18 cellular contexts compared by ENCODE assay signal in genomic region chr14:54344445-54344844, GRCh38. TPM values are rescaled to one million over a fixed set of nuclear protein-coding genes. Genes with fewer than 3 reads are reported as not detected.
DNase-seq lines count a peak whose midpoint lies in the region; ATAC-seq and TF ChIP-seq lines count a peak whose summit lies in the region.
"Had no signal": no experiment of that assay in that cellular context is flagged by ENCODE, and none has a peak within 500 bp of the region (broad histone marks: within the 10 kb centered on the region; RNA-seq: fewer than 3 reads in every experiment).

No MANE protein-coding gene starts in this region.

- H3K9me3 ChIP-seq in WERI-Rb-1 (ENCODE audit: severe bottlenecking) = no peaks in the 10 kb centered on the region
- no peaks in the 10 kb centered on the region for H3K9me3 ChIP-seq in smooth muscle cell (replicated peaks; ENCODE audit: low read depth)
- no peaks in the 10 kb centered on the region for H3K9me3 ChIP-seq in ascending aorta
- H3K9me3 ChIP-seq: adrenal gland, left ventricle myocardium inferior had no signal

- H3K27me3 ChIP-seq in WERI-Rb-1 (ENCODE audit: insufficient read depth, low read depth, severe bottlenecking) = no peaks in the 10 kb centered on the region
- H3K27me3 ChIP-seq in smooth muscle cell (ENCODE audit: low read depth) = no peaks in the 10 kb centered on the region
- H3K27me3 ChIP-seq in ascending aorta = no peaks in the 10 kb centered on the region
- H3K27me3 ChIP-seq: adrenal gland had no signal

- no peaks in the 10 kb centered on the region for H4K20me1 ChIP-seq in smooth muscle cell (ENCODE audit: low read depth)

- peaks cover 7% of the 10 kb centered on the region in 2 donors for H3K27me3 Mint-ChIP-seq in natural killer cell (ENCODE audit: low read depth in 2 of 2)

- H3F3A ChIP-seq in smooth muscle cell (ENCODE audit: low read depth) = no peaks in the 10 kb centered on the region

- H3K4me3 ChIP-seq in WERI-Rb-1 (ENCODE audit: low read depth, low read length) (no peak overlapping the region), smooth muscle cell (no peak overlapping the region), ascending aorta (no peak overlapping the region)
- H3K4me3 ChIP-seq: adrenal gland, left ventricle myocardium inferior, PC-9 had no signal

- H3K79me2 ChIP-seq in smooth muscle cell (ENCODE audit: low read depth) = no peaks in the 10 kb centered on the region

- no peaks in the 10 kb centered on the region for H3K36me3 Mint-ChIP-seq in natural killer cell
- H3K36me3 Mint-ChIP-seq: CD14-positive monocyte had no signal

- peaks cover 0 to 4% of the 10 kb centered on the region in 2 donors for H3K4me1 Mint-ChIP-seq in natural killer cell

- no peaks in the 10 kb centered on the region for H3K36me3 ChIP-seq in WERI-Rb-1
- H3K36me3 ChIP-seq in smooth muscle cell (ENCODE audit: low read depth) = no peaks in the 10 kb centered on the region
- no peaks in the 10 kb centered on the region for H3K36me3 ChIP-seq in ascending aorta
- H3K36me3 ChIP-seq: adrenal gland, left ventricle myocardium inferior had no signal

- H3K4me1 ChIP-seq in smooth muscle cell (ENCODE audit: low read depth) = peaks cover 13% of the 10 kb centered on the region
- no peaks in the 10 kb centered on the region for H3K4me1 ChIP-seq in ascending aorta
- H3K4me1 ChIP-seq: adrenal gland had no signal

- 33% methylated on average over 6 of the region's 6 CpGs for WGBS in smooth muscle cell (ENCODE audit: low lambda C conversion rate)

- no peaks in the 10 kb centered on the region for H3K9me3 Mint-ChIP-seq in natural killer cell
- H3K9me3 Mint-ChIP-seq: activated CD4-positive, alpha-beta T cell treated with anti-CD3 and anti-CD28 coated beads, Interleukin-2, amount 10 ng/mL, durations not matched to agents 24 days and 14 days; CD14-positive monocyte; dendritic cell treated with granulocyte-macrophage colony-stimulating factor and Interleukin-4, amounts not matched to agents 40 ng/mL and 50 ng/mL, for 4 days had no signal

- H3K27ac Mint-ChIP-seq in natural killer cell = no peak overlapping the region
- H3K27ac Mint-ChIP-seq: activated CD4-positive, alpha-beta T cell treated with anti-CD3 and anti-CD28 coated beads, Interleukin-2, amount 10 ng/mL, durations not matched to agents 24 days and 14 days; CD14-positive monocyte; dendritic cell treated with granulocyte-macrophage colony-stimulating factor and Interleukin-4, amounts not matched to agents 40 ng/mL and 50 ng/mL, for 4 days had no signal

- no peak for ATAC-seq in GM18505 (IDR thresholded peaks at IDR 0.05; ENCODE audit: unreplicated experiment)
- peak; percentile 49 for ATAC-seq in HG03520 (IDR thresholded peaks at IDR 0.05; ENCODE audit: unreplicated experiment)
- ATAC-seq in natural killer cell = no peak
- no peak for ATAC-seq in HG03039 (IDR thresholded peaks at IDR 0.05; ENCODE audit: unreplicated experiment)
- ATAC-seq in left lobe of liver = no peak

- intact Hi-C loops in natural killer cell (cut with micrococcal nuclease) = loop anchor here (10.0 kb wide), 1 partner anchor 1050 kb away; no protein-coding TSS in a partner anchor
- intact Hi-C loops in ascending aorta (cut with DNase I) = no loop called here

- H3K4me3 Mint-ChIP-seq in natural killer cell = no peak overlapping the region
- H3K4me3 Mint-ChIP-seq: activated CD4-positive, alpha-beta T cell treated with anti-CD3 and anti-CD28 coated beads, Interleukin-2, amount 10 ng/mL, durations not matched to agents 24 days and 14 days; CD14-positive monocyte; dendritic cell treated with granulocyte-macrophage colony-stimulating factor and Interleukin-4, amounts not matched to agents 40 ng/mL and 50 ng/mL, for 4 days had no signal

- H2AFZ ChIP-seq in smooth muscle cell (ENCODE audit: low read depth) = peak overlapping the region; percentile 58
- H2AFZ ChIP-seq: PC-9 had no signal

- no peak overlapping the region for H3K27ac ChIP-seq in WERI-Rb-1
- H3K27ac ChIP-seq in smooth muscle cell (ENCODE audit: low read depth) = no peak overlapping the region
- no peak overlapping the region for H3K27ac ChIP-seq in ascending aorta
- H3K27ac ChIP-seq: adrenal gland, PC-9 had no signal

- H3K4me2 ChIP-seq in smooth muscle cell = no peak overlapping the region
- H3K4me2 ChIP-seq: PC-9 had no signal

- TF ChIP-seq POLR2A in GM18505 (IDR thresholded peaks at IDR 0.05; ENCODE audit: borderline replicate concordance, extremely low read depth, insufficient read depth, insufficient read length) = peak; percentile 35

- TF ChIP-seq CTCF in WERI-Rb-1 (IDR thresholded peaks at IDR 0.05; ENCODE audit: low read depth, low read length) (no peak), smooth muscle cell (IDR thresholded peaks at IDR 0.05; ENCODE audit: borderline replicate concordance, insufficient read depth, poor library complexity, severe bottlenecking) (no peak), natural killer cell (IDR thresholded peaks at IDR 0.05) (no peak), ascending aorta (IDR thresholded peaks at IDR 0.05) (no peak)

- no peak overlapping the region for H3K9ac ChIP-seq in smooth muscle cell (ENCODE audit: low read depth)

- DNase-seq in WERI-Rb-1 = peak; percentile 9
- DNase-seq in smooth muscle cell (lab: John Stamatoyannopoulos, UW; ENCODE audit: unreplicated experiment) = no peak
- DNase-seq in natural killer cell = no peak
- no peak for DNase-seq in ascending aorta (ENCODE audit: low spot score in 2 of 2)
- no peak for DNase-seq in left lobe of liver (ENCODE audit: low spot score)
- DNase-seq: activated CD4-positive, alpha-beta T cell treated with anti-CD3 and anti-CD28 coated beads, Interleukin-2, amount 10 ng/mL, durations not matched to agents 24 days and 14 days; activated T-cell treated with anti-CD3 and anti-CD28 coated beads, Interleukin-2, amount 50 U/mL, for 48 hours; adrenal gland; left ventricle myocardium inferior; NCI-H2227 treated with DMSO at 0.1 percent for 48 hours; PC-9; stimulated activated CD4-positive, alpha-beta T cell treated with anti-CD3 and anti-CD28 coated beads, Interleukin-1b, Interleukin-23, amount 100 ng/mL, for 48 hours; stimulated activated CD8-positive, alpha-beta memory T cell treated with anti-CD3 and anti-CD28 coated beads, Interleukin-4, amount 100 ng/mL, for 48 hours had no signal

RNA-seq across cellular contexts. Expression of gene CDKN3, which starts 52.4 kb away (rescaled TPM):
- 15.4 and 22.1 TPM in 2 replicates for total RNA-seq in smooth muscle cell
- 18.6 and 20.1 TPM in 2 replicates for polyA plus RNA-seq in smooth muscle cell
- total RNA-seq in natural killer cell = 1 to 10 TPM in 2 of 3 donors, under 1 TPM in 1; 0.89 to 3.0 (median 1.8) TPM
- not detected for total RNA-seq in ascending aorta
- 0.58 TPM for total RNA-seq in left lobe of liver
